20 cellular contexts compared by ENCODE assay signal in genomic region chr1:43039228-43040055, GRCh38.
DNase-seq lines count a peak whose midpoint lies in the region; ATAC-seq, FAIRE-seq and TF ChIP-seq lines count a peak whose summit lies in the region.
"Had no signal": no experiment of that assay in that cellular context is flagged by ENCODE, and none has a peak within 500 bp of the region (broad histone marks: within the 10 kb centered on the region; RNA-seq: fewer than 3 reads in every experiment).

No MANE protein-coding gene starts in this region.

- no peak for TF ChIP-seq POLR2A in HepG2 (IDR thresholded peaks at IDR 0.05; ENCODE audit: insufficient read depth in 1 of 2, low read depth in 2 of 2, low read length in 2 of 2)

- in situ Hi-C loops in HepG2 (cut with HindIII; ENCODE audit: extremely low pct_ligation_motif_present, low pct_unique_long_range_greater_than_20kb) = no loop called here

- ATAC-seq in HepG2 = peak; percentile 36
- ATAC-seq in GM21619 (IDR thresholded peaks at IDR 0.05; ENCODE audit: unreplicated experiment) = no peak
- ATAC-seq in HG03460 (IDR thresholded peaks at IDR 0.05; ENCODE audit: unreplicated experiment) = no peak
- ATAC-seq: left cardiac atrium; natural killer cell treated with Interleukin-12 subunit alpha and Interleukin-12 subunit beta and Interleukin-15 and Interleukin-18, amount 100 ng/mL, for 72 hours; T-cell had no signal

- H3K9me3 ChIP-seq in HepG2 (ENCODE audit: low read length) (no peaks in the 10 kb centered on the region), small intestine (ENCODE audit: control insufficient read depth, low read depth) (no peaks in the 10 kb centered on the region)
- H3K9me3 ChIP-seq in effector memory CD4-positive, alpha-beta T cell (ENCODE audit: control insufficient read depth, low read length) = no peaks in the 10 kb centered on the region
- H3K9me3 ChIP-seq: stomach had no signal

- no peak for TF ChIP-seq CTCF in VCaP (conservative IDR thresholded peaks at IDR 0.05)
- peak; percentile 8; the same call in 1 of the 2 replicates for TF ChIP-seq CTCF in HepG2 (CRISPR knock-in tag; IDR thresholded peaks at IDR 0.05)

- peak; percentile 15; the same call in 1 of the 2 replicates for TF ChIP-seq RAD21 in HepG2 (CRISPR knock-in tag; IDR thresholded peaks at IDR 0.05)

- 12% methylated on average over 9 of the region's 14 CpGs for WGBS in HepG2 (ENCODE audit: low lambda C conversion rate)
- WGBS in small intestine, 3 donors = 60 to 69% (median 63%) methylated on average over 14 of the region's 14 CpGs

- H2AFZ ChIP-seq in HepG2 (ENCODE audit: low read length) = no peak overlapping the region
- H2AFZ ChIP-seq: PC-9 had no signal

- DNase-seq in DMS153 (lab: John Stamatoyannopoulos, UW) (peak; percentile 23), DMS153 treated with DMSO at 0.1 percent for 48 hours (lab: John Stamatoyannopoulos, UW; ENCODE audit: unreplicated experiment) (no peak), HepG2 (ENCODE audit: low spot score) (peak; percentile 96), small intestine (peak; percentile 17)
- DNase-seq in effector memory CD4-positive, alpha-beta T cell = no peak
- DNase-seq: activated CD4-positive, alpha-beta T cell treated with anti-CD3 and anti-CD28 coated beads for 4 hours; AML-193; left cardiac atrium; NCI-H1092 treated with DMSO at 0.1 percent for 48 hours; PC-9; SHP77 treated with DMSO at 0.1 percent for 48 hours; stimulated activated CD4-positive, alpha-beta T cell treated with anti-CD3 and anti-CD28 coated beads, Interleukin-4, amount 100 ng/mL, for 4 hours; stomach; T-cell had no signal

- H3K36me3 ChIP-seq in HepG2 (replicated peaks in 1 of 2; ENCODE audit: control insufficient read depth in 1 of 2, insufficient read depth in 2 of 2, low read length in 2 of 2) (no peaks in the 10 kb centered on the region), small intestine (ENCODE audit: control insufficient read depth in 2 of 2, insufficient read depth in 2 of 2, low read length in 2 of 2) (no peaks in the 10 kb centered on the region)
- H3K36me3 ChIP-seq in effector memory CD4-positive, alpha-beta T cell (ENCODE audit: control insufficient read depth, insufficient read depth, low read length) = no peaks in the 10 kb centered on the region
- H3K36me3 ChIP-seq: stomach had no signal

- H3K79me2 ChIP-seq in HepG2 (ENCODE audit: insufficient read depth, low read length) = peaks cover 7% of the 10 kb centered on the region

- POLR2A ChIA-PET in HepG2 (lab: Yijun Ruan, JAX) = no interaction called here

- H3K4me1 ChIP-seq in HepG2 (ENCODE audit: insufficient read depth, low read length) (peaks cover 100% of the 10 kb centered on the region), small intestine (ENCODE audit: control insufficient read depth in 2 of 2, insufficient read depth in 1 of 2, low read depth in 1 of 2, low read length in 1 of 2) (peaks cover 2 to 4% of the 10 kb centered on the region in 2 donors)
- H3K4me1 ChIP-seq in effector memory CD4-positive, alpha-beta T cell (ENCODE audit: control insufficient read depth, insufficient read depth, low read length, poor library complexity, severe bottlenecking) = peaks cover 15% of the 10 kb centered on the region

- TF ChIP-seq EP300 in HepG2 (IDR thresholded peaks at IDR 0.05; ENCODE audit: low read depth in 2 of 2, low read length in 2 of 2) = peak; percentile 50 to 98; a peak in 3 of 4 replicates
- peak; percentile 99 for TF ChIP-seq EP300 in HepG2 (CRISPR knock-in tag; IDR thresholded peaks at IDR 0.05; ENCODE audit: borderline replicate concordance)

- FAIRE-seq in HepG2 (lab: Jason Lieb, UNC) (peak; percentile 96), small intestine (lab: Jason Lieb, UNC) (no peak)
- FAIRE-seq: TTC549 had no signal

- no peaks in the 10 kb centered on the region for H4K20me1 ChIP-seq in HepG2 (ENCODE audit: insufficient read depth, low read length)

- CTCF ChIA-PET in HepG2 (lab: Yijun Ruan, JAX; ENCODE audit: low intra/inter-chr PET ratio, low total read pairs) = no interaction called here

- H3K9ac ChIP-seq in HepG2 (ENCODE audit: insufficient read depth, low read depth, low read length) = peak overlapping the region; percentile 42; the same call in 1 of the 2 replicates

- H3K4me2 ChIP-seq in HepG2 (ENCODE audit: low read depth, low read length) = peak overlapping the region; percentile 73
- H3K4me2 ChIP-seq: PC-9 had no signal

- H3K27me3 ChIP-seq in HepG2 (ENCODE audit: control insufficient read depth in 1 of 2, insufficient read depth in 2 of 2, low read length in 2 of 2) (no peaks in the 10 kb centered on the region), small intestine (ENCODE audit: control insufficient read depth in 2 of 2, insufficient read depth in 2 of 2, low read length in 2 of 2) (no peaks in the 10 kb centered on the region)
- H3K27me3 ChIP-seq in effector memory CD4-positive, alpha-beta T cell (replicated peaks; ENCODE audit: control insufficient read depth, insufficient read depth, low read length, poor library complexity, severe bottlenecking) = no peaks in the 10 kb centered on the region
- H3K27me3 ChIP-seq: stomach had no signal

- BruUV-seq in HepG2 (replicated peaks; lab: Mats Ljungman, UMichigan) = no TSS peak

- intact Hi-C loops in HepG2 (cut with micrococcal nuclease; ENCODE audit: unreplicated experiment) = loop anchor here (2.0 to 5.0 kb wide), 2 partner anchors 32 to 33 kb away; no protein-coding TSS in a partner anchor

- peak overlapping the region; percentile 14 to 49 (median 20); a peak in 5 of 6 replicates for H3K4me3 ChIP-seq in HepG2 (replicated peaks in 1 of 3; ENCODE audit: insufficient read depth in 1 of 3, low read depth in 2 of 3, low read length in 3 of 3)
- H3K4me3 ChIP-seq in small intestine (ENCODE audit: low read depth in 1 of 2, low read length in 2 of 2) = no peak overlapping the region
- no peak overlapping the region for H3K4me3 ChIP-seq in effector memory CD4-positive, alpha-beta T cell (ENCODE audit: insufficient read depth, low read depth, low read length, poor library complexity, severe bottlenecking)
- H3K4me3 ChIP-seq: PC-9, stomach had no signal

- H3K27ac ChIP-seq in VCaP (peak overlapping the region; percentile 52), HepG2 (ENCODE audit: extremely low read length, insufficient read depth, low read length) (peak overlapping the region; percentile 72), small intestine (ENCODE audit: low read depth in 1 of 2, low read length in 1 of 2) (no peak overlapping the region)
- H3K27ac ChIP-seq in effector memory CD4-positive, alpha-beta T cell (ENCODE audit: insufficient read depth, low read length, poor library complexity, severe bottlenecking) = no peak overlapping the region
- H3K27ac ChIP-seq: 22Rv1, PC-9, stomach had no signal

TF ChIP-seq in HepG2, 621 proteins besides CTCF, POLR2A, EP300 and RAD21 (continues in another document):
- TF ChIP-seq KDM6A (CRISPR knock-in tag; IDR thresholded peaks at IDR 0.05; ENCODE audit: low read depth) = peak; percentile 89
- peak; percentile 79; the same call in 1 of the 2 replicates for TF ChIP-seq REPIN1 (CRISPR knock-in tag; IDR thresholded peaks at IDR 0.05; ENCODE audit: borderline replicate concordance, low read depth)
- peak; percentile 88 for TF ChIP-seq ZNF205 (CRISPR knock-in tag; IDR thresholded peaks at IDR 0.05)
- peak; percentile 65; the same call in 1 of the 2 replicates for TF ChIP-seq ZBTB7A (CRISPR knock-in tag; IDR thresholded peaks at IDR 0.05)
- peak; percentile 55; the same call in 1 of the 2 replicates for TF ChIP-seq IRX3 (CRISPR knock-in tag; IDR thresholded peaks at IDR 0.05; ENCODE audit: borderline replicate concordance, low read depth)
- TF ChIP-seq NR2F1 (CRISPR knock-in tag; IDR thresholded peaks at IDR 0.05) = 0 out of 4 replicates have a peak, but pooled peaks of 1 of the 2 experiments have one; percentile 33
- peak; percentile 58; the same call in 1 of the 2 replicates for TF ChIP-seq ZNF547 (CRISPR knock-in tag; IDR thresholded peaks at IDR 0.05)
- TF ChIP-seq DMAP1 (CRISPR knock-in tag; IDR thresholded peaks at IDR 0.05) = peak; percentile 29; the same call in 1 of the 2 replicates
- no peak for TF ChIP-seq ZNF180 (CRISPR knock-in tag; IDR thresholded peaks at IDR 0.05; ENCODE audit: borderline replicate concordance, low read depth)
- peak; percentile 99 for TF ChIP-seq GATAD2A (CRISPR knock-in tag; IDR thresholded peaks at IDR 0.05)
- 0 out of 2 replicates have a peak, but pooled peaks have one; percentile 66 for TF ChIP-seq TGIF2 (CRISPR knock-in tag; IDR thresholded peaks at IDR 0.05)
- peak; percentile 80; the same call in 1 of the 2 replicates for TF ChIP-seq ZNF503 (CRISPR knock-in tag; IDR thresholded peaks at IDR 0.05)
- 0 out of 2 replicates have a peak, but pooled peaks have one; percentile 44 for TF ChIP-seq SMYD3 (CRISPR knock-in tag; IDR thresholded peaks at IDR 0.05)
- TF ChIP-seq, protein P1, sequence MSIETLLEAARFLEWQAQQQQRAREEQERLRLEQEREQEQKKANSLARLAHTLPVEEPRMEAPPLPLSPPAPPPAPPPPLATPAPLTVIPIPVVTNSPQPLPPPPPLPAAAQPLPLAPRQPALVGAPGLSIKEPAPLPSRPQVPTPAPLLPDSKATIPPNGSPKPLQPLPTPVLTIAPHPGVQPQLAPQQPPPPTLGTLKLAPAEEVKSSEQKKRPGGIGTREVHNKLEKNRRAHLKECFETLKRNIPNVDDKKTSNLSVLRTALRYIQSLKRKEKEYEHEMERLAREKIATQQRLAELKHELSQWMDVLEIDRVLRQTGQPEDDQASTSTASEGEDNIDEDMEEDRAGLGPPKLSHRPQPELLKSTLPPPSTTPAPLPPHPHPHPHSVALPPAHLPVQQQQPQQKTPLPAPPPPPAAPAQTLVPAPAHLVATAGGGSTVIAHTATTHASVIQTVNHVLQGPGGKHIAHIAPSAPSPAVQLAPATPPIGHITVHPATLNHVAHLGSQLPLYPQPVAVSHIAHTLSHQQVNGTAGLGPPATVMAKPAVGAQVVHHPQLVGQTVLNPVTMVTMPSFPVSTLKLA (IDR thresholded peaks at IDR 0.05) = no peak

Comparison
In these comparisons a context has a peak if more than half of its experiments do, and no peak if none do; other contexts are left out.
1. DNase-seq: peak in DMS153 (single experiment), HepG2 (single experiment) and small intestine (single experiment); none in DMS153 treated with DMSO at 0.1 percent for 48 hours (single experiment) and effector memory CD4-positive, alpha-beta T cell (0 of 3).
2. H3K27ac ChIP-seq: peak in VCaP (single experiment) and HepG2 (single experiment); none in small intestine (0 of 2) and effector memory CD4-positive, alpha-beta T cell (single experiment).
3. H3K4me3 ChIP-seq: peak in HepG2 (3 of 3); none in small intestine (0 of 2) and effector memory CD4-positive, alpha-beta T cell (single experiment).